8 cellular contexts compared by ENCODE assay signal in genomic region chr14:91303091-91303923, GRCh38. TPM values are rescaled to one million over a fixed set of nuclear protein-coding genes. Genes with fewer than 3 reads are reported as not detected.
DNase-seq lines count a peak whose midpoint lies in the region; ATAC-seq lines count a peak whose summit lies in the region.

No MANE protein-coding gene starts in this region.

- ATAC-seq in HG02678 (IDR thresholded peaks at IDR 0.05; ENCODE audit: unreplicated experiment) = peak; percentile 56
- peak; percentile 62 for ATAC-seq in sciatic nerve
- no peak for ATAC-seq in HG03159 (IDR thresholded peaks at IDR 0.05; ENCODE audit: unreplicated experiment)

- DNase-seq in ELF-1 (ENCODE audit: low read depth, low spot score) (peak; percentile 95), T follicular helper cell (ENCODE audit: low read depth) (peak; percentile 35), dermis blood vessel endothelial cell (peak; percentile 66), sciatic nerve (ENCODE audit: low spot score) (no peak), mesenteric fat pad (ENCODE audit: low spot score) (no peak), activated gamma-delta T cell (lab: John Stamatoyannopoulos, UW) (no peak)

- intact Hi-C loops in sciatic nerve (cut with DNase I) = no loop called here

RNA-seq across cellular contexts. Expression of gene GPR68, which starts 58.8 kb away (rescaled TPM):
- total RNA-seq in dermis blood vessel endothelial cell (0.74 and 1.2 TPM in 2 replicates), sciatic nerve (1.6 TPM), mesenteric fat pad (0.67 TPM)

Comparison
In these comparisons a context has a peak if more than half of its experiments do, and no peak if none do; other contexts are left out.
1. DNase-seq: peak in ELF-1 (single experiment), T follicular helper cell (single experiment) and dermis blood vessel endothelial cell (single experiment); none in sciatic nerve (single experiment), mesenteric fat pad (single experiment) and activated gamma-delta T cell (single experiment).